Comparison of ENCODE assay signal across 21 cellular contexts in genomic region chr2:206079699-206080465, GRCh38. TPM values are rescaled to one million over a fixed set of nuclear protein-coding genes. Genes with fewer than 3 reads are reported as not detected.
DNase-seq lines count a peak whose midpoint lies in the region; ATAC-seq, FAIRE-seq and TF ChIP-seq lines count a peak whose summit lies in the region.
"Had no signal": no experiment of that assay in that cellular context is flagged by ENCODE, and none has a peak within 500 bp of the region (broad histone marks: within the 10 kb centered on the region; RNA-seq: fewer than 3 reads in every experiment).

No MANE protein-coding gene starts in this region.

- H3K27ac Mint-ChIP-seq in type B pancreatic cell, result peak overlapping the region; percentile 2

- BruUV-seq in HepG2 (replicated peaks; lab: Mats Ljungman, UMichigan) (no TSS peak), GM12878 (replicated peaks; lab: Mats Ljungman, UMichigan) (TSS peak; percentile 13)

- in situ Hi-C loops in HepG2 (cut with HindIII; ENCODE audit: extremely low pct_ligation_motif_present, low pct_unique_long_range_greater_than_20kb), result no loop called here
- in situ Hi-C loops in GM12878 (cut with MboI), result no loop called here

- SMC1A ChIA-PET in GM12878 (lab: Charles Lee; ENCODE audit: uncharacterized antibody, unreplicated experiment), result interaction anchor here (1.3 kb wide), 1 partner anchor 8 kb away, joined by 3 read pairs; no protein-coding TSS in a partner anchor

- H3K36me3 ChIP-seq in HepG2 (replicated peaks in 1 of 2; ENCODE audit: control insufficient read depth in 1 of 2, insufficient read depth in 2 of 2, low read length in 2 of 2) (no peaks in the 10 kb centered on the region), right lobe of liver (no peaks in the 10 kb centered on the region), GM12878 (ENCODE audit: control insufficient read depth in 2 of 2, insufficient read depth in 2 of 2, low read length in 1 of 2) (no peaks in the 10 kb centered on the region)
- H3K36me3 ChIP-seq: neutrophil, Peyer's patch, tibial nerve had no signal

- H3K4me2 ChIP-seq in HepG2 (ENCODE audit: low read depth, low read length) (peak overlapping the region; percentile 65), GM12878 (ENCODE audit: control insufficient read depth, insufficient read depth) (no peak overlapping the region)

- FAIRE-seq in HepG2 (lab: Jason Lieb, UNC) (no peak), GM12878 (lab: Jason Lieb, UNC) (no peak)
- FAIRE-seq: bronchial epithelial cell, keratinocyte had no signal

- TF ChIP-seq POLR2A in HepG2 (IDR thresholded peaks at IDR 0.05; ENCODE audit: insufficient read depth in 1 of 2, low read depth in 2 of 2, low read length in 2 of 2) (no peak), right lobe of liver (IDR thresholded peaks at IDR 0.05) (no peak), GM12878 (IDR thresholded peaks at IDR 0.05; ENCODE audit: low read depth, low read length) (no peak)

- TF ChIP-seq EP300 in HepG2 (IDR thresholded peaks at IDR 0.05; ENCODE audit: low read depth in 2 of 2, low read length in 2 of 2) (no peak), HepG2 (CRISPR knock-in tag; IDR thresholded peaks at IDR 0.05; ENCODE audit: borderline replicate concordance) (no peak), GM12878 (IDR thresholded peaks at IDR 0.05; ENCODE audit: borderline replicate concordance in 1 of 2, control insufficient read depth in 1 of 2, low read depth in 2 of 2, low read length in 2 of 2) (no peak)

- TF ChIP-seq CTCF in HepG2 (CRISPR knock-in tag; IDR thresholded peaks at IDR 0.05) (no peak), right lobe of liver (IDR thresholded peaks at IDR 0.05) (no peak), GM12878 (IDR thresholded peaks at IDR 0.05 in 2 of 3, conservative IDR thresholded peaks at IDR 0.05 in 1 of 3; ENCODE audit: control insufficient read depth in 2 of 3, extremely low read depth in 1 of 3, insufficient read depth in 1 of 3, low read depth in 3 of 3, low read length in 3 of 3) (no peak), type B pancreatic cell (conservative IDR thresholded peaks at IDR 0.05) (no peak)

- no peaks in the 10 kb centered on the region for H3K27me3 Mint-ChIP-seq in type B pancreatic cell

- no peak for TF ChIP-seq RAD21 in HepG2 (CRISPR knock-in tag; IDR thresholded peaks at IDR 0.05)
- no peak for TF ChIP-seq RAD21 in GM12878 (IDR thresholded peaks at IDR 0.05; ENCODE audit: insufficient read depth, low read depth, low read length)

- H4K20me1 ChIP-seq in HepG2 (ENCODE audit: insufficient read depth, low read length), result no peaks in the 10 kb centered on the region
- H4K20me1 ChIP-seq in GM12878 (ENCODE audit: control insufficient read depth, insufficient read depth), result no peaks in the 10 kb centered on the region

- H3K4me1 ChIP-seq in HepG2 (ENCODE audit: insufficient read depth, low read length) (peaks cover 77% of the 10 kb centered on the region), right lobe of liver (peaks cover 0 to 20% (median 7%) of the 10 kb centered on the region in 4 donors), GM12878 (ENCODE audit: control insufficient read depth, insufficient read depth, low read length) (peaks cover 13% of the 10 kb centered on the region)

- intact Hi-C loops in HepG2 (cut with micrococcal nuclease; ENCODE audit: unreplicated experiment) (loop anchor here (5.0 to 10.0 kb wide), 2 partner anchors 37 to 65 kb away; no protein-coding TSS in a partner anchor), right lobe of liver (cut with DNase I) (loop anchor here in 1 of 2 donors (10.0 kb wide), 1 partner anchor 75 kb away; the partner anchor contains the start of genes EEF1B2 and NDUFS1), GM12878 (cut with micrococcal nuclease; ENCODE audit: unreplicated experiment) (no loop called here)

- DNase-seq in HepG2 (ENCODE audit: low spot score), result peak; percentile 48
- no peak for DNase-seq in right lobe of liver
- no peak for DNase-seq in GM12878 (ENCODE audit: low read depth, low spot score)
- peak; percentile 67 for DNase-seq in left kidney (ENCODE audit: low read depth, low spot score)
- DNase-seq in type B pancreatic cell (ENCODE audit: extremely low spot score, unreplicated experiment), result no peak
- no peak for DNase-seq in NCI-H748 treated with DMSO at 0.1 percent for 48 hours (lab: John Stamatoyannopoulos, UW)
- no peak for DNase-seq in NOMO-1 treated with DMSO at 0.1 percent for 48 hours (lab: John Stamatoyannopoulos, UW; ENCODE audit: unreplicated experiment)
- DNase-seq: DND-41, dorsolateral prefrontal cortex, mesenchymal stem cell, NCI-H1048, NCI-H2081, NCI-H774, Peyer's patch, retina had no signal

- no peaks in the 10 kb centered on the region for H3K9me3 Mint-ChIP-seq in type B pancreatic cell

- H3K9ac ChIP-seq in HepG2 (ENCODE audit: insufficient read depth, low read depth, low read length), result peak overlapping the region; percentile 4; the same call in 1 of the 2 replicates
- no peak overlapping the region for H3K9ac ChIP-seq in GM12878 (ENCODE audit: control insufficient read depth, insufficient read depth, low read length)

- no peak overlapping the region for H3K4me3 Mint-ChIP-seq in type B pancreatic cell

- H3K79me2 ChIP-seq in HepG2 (ENCODE audit: insufficient read depth, low read length) (peaks cover 92% of the 10 kb centered on the region), GM12878 (ENCODE audit: control insufficient read depth, insufficient read depth, low read length) (peaks cover 73% of the 10 kb centered on the region)

- no peaks in the 10 kb centered on the region for H3K9me3 ChIP-seq in HepG2 (ENCODE audit: low read length)
- H3K9me3 ChIP-seq in right lobe of liver, result no peaks in the 10 kb centered on the region
- no peaks in the 10 kb centered on the region for H3K9me3 ChIP-seq in GM12878 (replicated peaks; ENCODE audit: control insufficient read depth, insufficient read depth, low read length)
- H3K9me3 ChIP-seq: neutrophil, Peyer's patch, tibial nerve had no signal

- WGBS in HepG2 (ENCODE audit: low lambda C conversion rate), result 49% methylated on average over 9 of the region's 9 CpGs
- WGBS in right lobe of liver (ENCODE audit: insufficient coverage, low coverage, low lambda C conversion rate, missing lambda C conversion rate), result 69% methylated on average over 8 of the region's 9 CpGs
- 89% methylated on average over 9 of the region's 9 CpGs for WGBS in GM12878 (ENCODE audit: insufficient coverage, insufficient replicate concordance, low lambda C conversion rate, missing lambda C conversion rate)

- H3K27me3 ChIP-seq in HepG2 (ENCODE audit: control insufficient read depth in 1 of 2, insufficient read depth in 2 of 2, low read length in 2 of 2) (no peaks in the 10 kb centered on the region; a peak in 1 of 5 replicates), right lobe of liver (no peaks in the 10 kb centered on the region), GM12878 (replicated peaks in 1 of 2; ENCODE audit: control insufficient read depth in 2 of 2, insufficient read depth in 2 of 2, low read length in 1 of 2) (no peaks in the 10 kb centered on the region)
- H3K27me3 ChIP-seq: dorsolateral prefrontal cortex, neutrophil, Peyer's patch, tibial nerve had no signal

- POLR2A ChIA-PET in HepG2 (lab: Yijun Ruan, JAX), result no interaction called here
- POLR2A ChIA-PET in GM12878 (lab: Charles Lee), result no interaction called here

- RAD21 ChIA-PET in GM12878 (lab: Charles Lee; ENCODE audit: unreplicated experiment), result interaction anchor here (1.1 kb wide), 1 partner anchor 9 kb away, joined by 3 read pairs; no protein-coding TSS in a partner anchor

- H2AFZ ChIP-seq in HepG2 (ENCODE audit: low read length) (no peak overlapping the region), GM12878 (ENCODE audit: control insufficient read depth, low read depth, low read length) (no peak overlapping the region)

- H3K4me3 ChIP-seq in HepG2 (replicated peaks in 1 of 3; ENCODE audit: insufficient read depth in 1 of 3, low read depth in 2 of 3, low read length in 3 of 3), result no peak overlapping the region; a peak in 2 of 6 replicates
- no peak overlapping the region for H3K4me3 ChIP-seq in right lobe of liver
- H3K4me3 ChIP-seq in GM12878, result no peak overlapping the region
- H3K4me3 ChIP-seq: dorsolateral prefrontal cortex, Peyer's patch, tibial nerve had no signal

- H3K36me3 Mint-ChIP-seq in type B pancreatic cell, result peaks cover 4% of the 10 kb centered on the region

- peaks cover 37% of the 10 kb centered on the region for H3K4me1 Mint-ChIP-seq in type B pancreatic cell (ENCODE audit: unreplicated experiment)

- CTCF ChIA-PET in HepG2 (lab: Yijun Ruan, JAX; ENCODE audit: low intra/inter-chr PET ratio, low total read pairs) (no interaction called here), GM12878 (lab: Yijun Ruan, JAX) (interaction anchor here (1.0 kb wide), 1 partner anchor 83 kb away, joined by 4 read pairs; no protein-coding TSS in a partner anchor)

- peak overlapping the region; percentile 44 for H3K27ac ChIP-seq in HepG2 (ENCODE audit: extremely low read length, insufficient read depth, low read length)
- H3K27ac ChIP-seq in right lobe of liver, result no peak overlapping the region
- H3K27ac ChIP-seq in GM12878 (ENCODE audit: control insufficient read depth, insufficient read depth), result no peak overlapping the region
- H3K27ac ChIP-seq: dorsolateral prefrontal cortex, neutrophil, Peyer's patch had no signal

- ATAC-seq in HepG2 (peak; percentile 27), right lobe of liver (no peak), GM12878 (no peak), GM18870 (IDR thresholded peaks at IDR 0.05; ENCODE audit: unreplicated experiment) (no peak)
- ATAC-seq: esophagus mucosa had no signal

RNA-seq across cellular contexts. Expression of gene INO80D, which starts 6.1 kb away (rescaled TPM):
- 7.9 and 13.6 TPM in 2 replicates for total RNA-seq in HepG2 (2016; rRNA removed; fragmentation: Illumina TruSeq; extraction: Trizol)
- 3.9 and 4.0 TPM in 2 replicates for total RNA-seq in HepG2 (2016; cell fraction: cytosol; rRNA removed; fragmentation: Illumina TruSeq; extraction: Trizol; ENCODE audit: low read depth)
- 7.0 and 12.0 TPM in 2 replicates for total RNA-seq in HepG2 (2016; cell fraction: insoluble cytoplasmic fraction; rRNA removed; fragmentation: Illumina TruSeq; extraction: Trizol)
- total RNA-seq in HepG2 (2016; cell fraction: membrane; rRNA removed; fragmentation: Illumina TruSeq; extraction: Trizol), result 6.5 TPM in 2 replicates
- total RNA-seq in HepG2 (2016; cell fraction: nucleus; rRNA removed; fragmentation: Illumina TruSeq; extraction: Trizol), result 18.1 and 19.6 TPM in 2 replicates
- polyA plus RNA-seq in HepG2 (2011; rRNA removed), result 6.0 and 7.6 TPM in 2 replicates
- polyA plus RNA-seq in HepG2 (2011; cell fraction: cytosol; rRNA removed), result 3.1 and 3.6 TPM in 2 replicates
- 11.9 and 14.5 TPM in 2 replicates for polyA plus RNA-seq in HepG2 (2011; cell fraction: nucleus; rRNA removed)
- polyA plus RNA-seq in HepG2 (2012), result 4.0 and 5.0 TPM in 2 replicates
- polyA plus RNA-seq in HepG2 (2016; cell fraction: cytosol; fragmentation: Illumina TruSeq; extraction: Trizol; ENCODE audit: low read depth), result 0.07 and 0.11 TPM in 2 replicates
- 4.2 and 4.7 TPM in 2 replicates for polyA plus RNA-seq in HepG2 (2016; cell fraction: insoluble cytoplasmic fraction; fragmentation: Illumina TruSeq; extraction: Trizol; ENCODE audit: low read depth)
- 0.21 and 0.27 TPM in 2 replicates for polyA plus RNA-seq in HepG2 (2016; cell fraction: membrane; fragmentation: Illumina TruSeq; extraction: Trizol; ENCODE audit: low read depth)
- 14.2 and 15.8 TPM in 2 replicates for polyA plus RNA-seq in HepG2 (2016; cell fraction: nucleus; fragmentation: Illumina TruSeq; extraction: Trizol; ENCODE audit: insufficient read depth, low read depth)
- 32.6 and 64.3 TPM in 2 replicates for polyA minus RNA-seq in HepG2 (2011; rRNA and poly(A)+ RNA removed; ENCODE audit: low replicate concordance)
- 19.7 and 20.6 TPM in 2 replicates for polyA minus RNA-seq in HepG2 (2011; cell fraction: cytosol; rRNA and poly(A)+ RNA removed)
- polyA minus RNA-seq in HepG2 (2011; cell fraction: nucleus; rRNA and poly(A)+ RNA removed), result 58.3 TPM in 2 replicates
- 1 to 10 TPM; 5.2 to 9.0 (median 8.2) TPM for total RNA-seq in right lobe of liver
- 44.6 and 48.4 TPM in 2 replicates for total RNA-seq in GM12878 (2013; cell fraction: nucleolus; rRNA removed)
- 6.3 and 7.9 TPM in 2 replicates for total RNA-seq in GM12878 (2014; rRNA removed)
- 6.5 and 7.2 TPM in 2 replicates for total RNA-seq in GM12878 (2014; rRNA removed; fragmentation: Illumina TruSeq; extraction: Trizol)
- total RNA-seq in GM12878 (2021), result 15.3 and 16.3 TPM in 2 replicates
- polyA plus RNA-seq in GM12878 (2011; ENCODE audit: low read depth), result 2.3 TPM
- 8.1 and 10.5 TPM in 2 replicates for polyA plus RNA-seq in GM12878 (2011; rRNA removed)
- 4.8 and 5.4 TPM in 2 replicates for polyA plus RNA-seq in GM12878 (2011; cell fraction: cytosol; rRNA removed)
- polyA plus RNA-seq in GM12878 (2011; cell fraction: nucleus; rRNA removed), result 10.1 and 10.6 TPM in 2 replicates
- polyA plus RNA-seq in GM12878 (2012), result 3.3 and 4.1 TPM in 2 replicates
- 3.9 and 4.9 TPM in 2 replicates for polyA plus RNA-seq in GM12878 (2014; fragmentation: Illumina TruSeq; extraction: Trizol)
- polyA plus RNA-seq in GM12878 (2014; fragmentation: Nextera tagmentation; extraction: Ambion mirVana), result 1 to 10 TPM in 1 of 2 experiments, under 1 TPM in 1; 0.73 to 1.9 TPM
- 3.1 and 3.2 TPM in 2 replicates for polyA plus RNA-seq in GM12878 (2014; rRNA removed)
- 1 to 10 TPM; 4.5 to 4.8 TPM for polyA plus RNA-seq in GM12878 (2016; fragmentation: Nextera tagmentation; extraction: Ambion mirVana)
- 45.5 and 48.5 TPM in 2 replicates for polyA minus RNA-seq in GM12878 (2011; rRNA and poly(A)+ RNA removed)
- polyA minus RNA-seq in GM12878 (2011; cell fraction: cytosol; rRNA and poly(A)+ RNA removed), result 12.4 and 15.3 TPM in 2 replicates
- polyA minus RNA-seq in GM12878 (2011; cell fraction: nucleus; rRNA and poly(A)+ RNA removed), result 15.7 and 21.5 TPM in 2 replicates
- 20.4 and 21.0 TPM in 2 replicates for total RNA-seq in type B pancreatic cell (ENCODE audit: low replicate concordance)

Comparison
In these comparisons a context has a peak if more than half of its experiments do, and no peak if none do; other contexts are left out.
1. DNase-seq: peak in HepG2 (single experiment) and left kidney (single experiment); none in right lobe of liver (0 of 3), GM12878 (single experiment), type B pancreatic cell (single experiment), NCI-H748 treated with DMSO at 0.1 percent for 48 hours (single experiment) and NOMO-1 treated with DMSO at 0.1 percent for 48 hours (single experiment).
2. Of the 75 proteins assayed by ChIP-seq in both HepG2 and GM12878: peak only in HepG2: ZSCAN29; only in GM12878: none; in both: none; in neither: 74.